8 cellular contexts compared by ENCODE assay signal in genomic region chr11:6926208-6927029, GRCh38. TPM values are rescaled to one million over a fixed set of nuclear protein-coding genes. Genes with fewer than 3 reads are reported as not detected.
DNase-seq lines count a peak whose midpoint lies in the region; ATAC-seq and TF ChIP-seq lines count a peak whose summit lies in the region.

Gene ZNF215, plus strand, starts transcription at chr11:6926426. Its CDS starts 5,847 bp downstream, at chr11:6932273.

- peak within 1 kb of the TSS; percentile 65 to 91 (median 78) for H3K4me3 Mint-ChIP-seq in naive thymus-derived CD4-positive, alpha-beta T cell

- POLR2A ChIA-PET in naive thymus-derived CD4-positive, alpha-beta T cell (lab: Charles Lee): interaction anchor here (0.7 kb wide), 1 partner anchor 578 kb away, joined by 3 read pairs; no protein-coding TSS in a partner anchor

- intact Hi-C loops in naive thymus-derived CD4-positive, alpha-beta T cell (cut with micrococcal nuclease): loop anchor here in 1 of 2 donors (5.0 kb wide), 1 partner anchor 179 kb away; no protein-coding TSS in a partner anchor
- intact Hi-C loops in testis (cut with DNase I; ENCODE audit: low total_unique reads): no loop called here

- peaks cover 7 to 36% (median 21%) of the 10 kb centered on the region in 7 donors for H3K4me1 Mint-ChIP-seq in naive thymus-derived CD4-positive, alpha-beta T cell

- peaks cover 0 to 5% (median 0%) of the 10 kb centered on the region in 3 experiments for H3K36me3 ChIP-seq in naive thymus-derived CD4-positive, alpha-beta T cell (ENCODE audit: control insufficient read depth in 2 of 3, insufficient read depth in 3 of 3, low read length in 3 of 3)
- H3K36me3 ChIP-seq in testis (ENCODE audit: low read depth, missing control alignments): no peaks in the 10 kb centered on the region

- H3K27ac ChIP-seq in 22Rv1 (peak within 1 kb of the TSS; percentile 87), testis (peak within 1 kb of the TSS; percentile 5 to 50)
- H3K27ac ChIP-seq in naive thymus-derived CD4-positive, alpha-beta T cell (ENCODE audit: low read depth, low read length): peak within 1 kb of the TSS; percentile 47

- H3K9me3 ChIP-seq in naive thymus-derived CD4-positive, alpha-beta T cell (ENCODE audit: control insufficient read depth in 2 of 3, low read length in 3 of 3): no peaks in the 10 kb centered on the region
- H3K9me3 ChIP-seq in testis: no peaks in the 10 kb centered on the region

- peak within 1 kb of the TSS in 3 of 9 donors; percentile 27 to 37 (median 34) for H3K27ac Mint-ChIP-seq in naive thymus-derived CD4-positive, alpha-beta T cell

- peak; percentile 77 to 86 for DNase-seq in NCI-H1930 (lab: John Stamatoyannopoulos, UW)
- DNase-seq in activated CD8-positive, alpha-beta memory T cell treated with anti-CD3 and anti-CD28 coated beads for 24 hours: peak; percentile 72
- peak; percentile 85 for DNase-seq in fibroblast of mammary gland (ENCODE audit: low read depth)
- peak in 4 of 9 donors; percentile 7 to 64 (median 34) for DNase-seq in naive thymus-derived CD4-positive, alpha-beta T cell
- peak; percentile 82 for DNase-seq in testis

- H3K9me3 Mint-ChIP-seq in naive thymus-derived CD4-positive, alpha-beta T cell: peaks cover 0 to 1% (median 0%) of the 10 kb centered on the region in 11 donors

- H3K27me3 ChIP-seq in naive thymus-derived CD4-positive, alpha-beta T cell (ENCODE audit: control insufficient read depth in 2 of 2, insufficient read depth in 2 of 2, low read length in 2 of 2): peaks cover 0 to 3% of the 10 kb centered on the region in 2 donors
- H3K27me3 ChIP-seq in testis: no peaks in the 10 kb centered on the region

- peak; percentile 36 for ATAC-seq in GM18499 (IDR thresholded peaks at IDR 0.05; ENCODE audit: insufficient read depth, unreplicated experiment)
- peak; percentile 51 for ATAC-seq in HG02840 (IDR thresholded peaks at IDR 0.05; ENCODE audit: low FRiP score, unreplicated experiment)
- ATAC-seq in naive thymus-derived CD4-positive, alpha-beta T cell: peak; percentile 67

- H3K27me3 Mint-ChIP-seq in naive thymus-derived CD4-positive, alpha-beta T cell: peaks cover 30 to 83% (median 67%) of the 10 kb centered on the region in 5 donors

- TF ChIP-seq CTCF in 22Rv1 (IDR thresholded peaks at IDR 0.05) (no peak), fibroblast of mammary gland (conservative IDR thresholded peaks at IDR 0.05; ENCODE audit: control insufficient read depth, insufficient read depth, low read depth, low read length) (no peak), testis (IDR thresholded peaks at IDR 0.05) (no peak)

- no peak for TF ChIP-seq POLR2A in testis (IDR thresholded peaks at IDR 0.05)

- WGBS in testis, 2 donors: 1 to 2% methylated on average over 34 to 52 of the region's 61 CpGs

- H3K4me1 ChIP-seq in naive thymus-derived CD4-positive, alpha-beta T cell (ENCODE audit: control insufficient read depth in 2 of 2, insufficient read depth in 2 of 2, low read length in 2 of 2): peaks cover 0 to 8% of the 10 kb centered on the region in 2 donors
- H3K4me1 ChIP-seq in testis: no peaks in the 10 kb centered on the region

- H3K4me3 ChIP-seq in fibroblast of mammary gland (ENCODE audit: control insufficient read depth, low read depth, low read length) (peak within 1 kb of the TSS; percentile 86), testis (peak within 1 kb of the TSS; percentile 57 to 63)
- peak within 1 kb of the TSS; percentile 48 for H3K4me3 ChIP-seq in naive thymus-derived CD4-positive, alpha-beta T cell (ENCODE audit: low read length)

- peaks cover 0 to 3% (median 0%) of the 10 kb centered on the region in 5 donors for H3K36me3 Mint-ChIP-seq in naive thymus-derived CD4-positive, alpha-beta T cell

- CTCF ChIA-PET in naive thymus-derived CD4-positive, alpha-beta T cell (lab: Charles Lee): no interaction called here

RNA-seq across cellular contexts. Expression of gene ZNF215, which starts in this region (rescaled TPM):
- total RNA-seq in naive thymus-derived CD4-positive, alpha-beta T cell: 1 to 10 TPM in 1 of 5 experiments, under 1 TPM in 3, not detected in 1; 0.35 to 2.4 (median 0.55) TPM
- polyA plus RNA-seq in naive thymus-derived CD4-positive, alpha-beta T cell: under 1 TPM in 1 of 2 donors, not detected in 1; 0.43 TPM
- 1 to 10 TPM; 4.2 to 4.5 TPM for total RNA-seq in testis
- polyA plus RNA-seq in testis (ENCODE audit: insufficient read depth, low read depth, low replicate concordance): 2.7 TPM

Comparison
In these comparisons a context has a peak if more than half of its experiments do, and no peak if none do; other contexts are left out.
1. H3K27ac ChIP-seq: peak in every context shown above with its lines; median percentile 87 in 22Rv1; 47 in naive thymus-derived CD4-positive, alpha-beta T cell; 28 in testis.